Comparison of ENCODE assay signal across 1 cellular context in the genomic region with DNA sequence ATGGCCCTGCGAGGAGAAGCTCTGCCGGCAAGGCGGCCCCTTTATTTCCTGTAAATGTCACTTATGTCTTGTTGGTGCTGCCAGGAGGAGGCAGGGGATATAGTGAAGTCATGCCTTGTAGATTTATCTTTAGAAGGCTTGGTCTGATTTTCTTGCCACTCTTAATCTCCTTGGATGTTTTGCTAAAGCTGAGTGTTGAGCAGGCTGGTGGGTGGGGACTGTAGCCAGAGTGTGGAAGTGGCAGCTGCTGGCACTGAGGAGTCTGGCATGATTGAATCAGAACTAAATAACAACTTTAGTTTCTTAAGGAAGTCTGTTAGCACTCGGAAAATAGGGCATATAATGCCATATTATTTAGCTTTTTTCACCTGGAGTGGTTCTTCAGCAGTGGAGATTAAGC.
TF ChIP-seq lines count a peak whose summit lies in the region.

No MANE protein-coding gene starts in this region.

TF ChIP-seq in GM12891, 5 proteins besides CTCF, POLR2A, EP300 and RAD21:
- no peak for TF ChIP-seq SPI1 (IDR thresholded peaks at IDR 0.05; ENCODE audit: low read depth, low read length)
- no peak for TF ChIP-seq POU2F2 (IDR thresholded peaks at IDR 0.05; ENCODE audit: low read depth, low read length)
- TF ChIP-seq PAX5 (IDR thresholded peaks at IDR 0.05; ENCODE audit: insufficient read depth, low read length, severe bottlenecking) = no peak
- TF ChIP-seq POLR2AphosphoS5 (IDR thresholded peaks at IDR 0.05; ENCODE audit: low read depth, low read length) = no peak
- no peak for TF ChIP-seq TAF1 (IDR thresholded peaks at IDR 0.05; ENCODE audit: low read depth, low read length)
